ENCODE assay signal across 21 cellular contexts in genomic region chr6:108739496-108740330, GRCh38.
DNase-seq lines count a peak whose midpoint lies in the region; ATAC-seq and TF ChIP-seq lines count a peak whose summit lies in the region.
"Had no signal": no experiment of that assay in that cellular context is flagged by ENCODE, and none has a peak within 500 bp of the region (broad histone marks: within the 10 kb centered on the region; RNA-seq: fewer than 3 reads in every experiment).

No MANE protein-coding gene starts in this region.

- H3K27me3 ChIP-seq in WERI-Rb-1 (ENCODE audit: insufficient read depth, low read depth, severe bottlenecking), result no peaks in the 10 kb centered on the region
- H3K27me3 ChIP-seq: BLaER1, neural progenitor cell, SJSA1 had no signal

- H3K27ac ChIP-seq in WERI-Rb-1, result no peak overlapping the region
- H3K27ac ChIP-seq: BLaER1, neural progenitor cell, SJSA1 had no signal

- no peaks in the 10 kb centered on the region for H3K9me3 ChIP-seq in WERI-Rb-1 (ENCODE audit: severe bottlenecking)
- H3K9me3 ChIP-seq: BLaER1, SJSA1, thoracic aorta had no signal

- H3K4me3 ChIP-seq in WERI-Rb-1 (ENCODE audit: low read depth, low read length), result no peak overlapping the region
- H3K4me3 ChIP-seq: BLaER1, neural progenitor cell, SJSA1, thoracic aorta had no signal

- no peak for TF ChIP-seq CTCF in WERI-Rb-1 (IDR thresholded peaks at IDR 0.05; ENCODE audit: low read depth, low read length)

- no peak for ATAC-seq in GM21737 (IDR thresholded peaks at IDR 0.05; ENCODE audit: unreplicated experiment)
- ATAC-seq: activated CD4-positive, CD25-positive, alpha-beta regulatory T cell treated with anti-CD3 and anti-CD28 coated beads, Interleukin-2, amount 50 U/mL, for 24 hours had no signal

- H3K36me3 ChIP-seq in WERI-Rb-1, result no peaks in the 10 kb centered on the region
- H3K36me3 ChIP-seq: BLaER1, neural progenitor cell, SJSA1, thoracic aorta had no signal

- DNase-seq in NCI-H146 (lab: John Stamatoyannopoulos, UW), result peak; percentile 21
- no peak for DNase-seq in NCI-H146 treated with DMSO at 0.1 percent for 48 hours (lab: John Stamatoyannopoulos, UW; ENCODE audit: unreplicated experiment)
- DNase-seq in astrocyte of the hippocampus (ENCODE audit: low read depth, low spot score), result peak; percentile 76
- DNase-seq in fibroblast of peridontal ligament (ENCODE audit: extremely low read depth), result peak; percentile 69
- peak; percentile 52 for DNase-seq in pulmonary artery endothelial cell (ENCODE audit: low read depth, low spot score)
- no peak for DNase-seq in NCI-H2029 treated with DMSO at 0.1 percent for 48 hours (lab: John Stamatoyannopoulos, UW)
- DNase-seq in WERI-Rb-1, result no peak
- DNase-seq: activated CD8-positive, alpha-beta memory T cell treated with anti-CD3 and anti-CD28 coated beads for 24 hours; activated naive CD8-positive, alpha-beta T cell treated with anti-CD3 and anti-CD28 coated beads, Interleukin-2, amount 10 ng/mL, durations not matched to agents 7 days and 5 days; caudate nucleus; hippocampal formation; kidney; NCI-H187 treated with DMSO at 0.1 percent for 48 hours; NCI-H510A; T-helper 9 cell had no signal

Comparison
In these comparisons a context has a peak if more than half of its experiments do, and no peak if none do; other contexts are left out.
1. DNase-seq: peak in NCI-H146 (single experiment), astrocyte of the hippocampus (single experiment), fibroblast of peridontal ligament (single experiment) and pulmonary artery endothelial cell (single experiment); none in NCI-H146 treated with DMSO at 0.1 percent for 48 hours (single experiment), NCI-H2029 treated with DMSO at 0.1 percent for 48 hours (single experiment) and WERI-Rb-1 (single experiment).